In the genomic region with DNA sequence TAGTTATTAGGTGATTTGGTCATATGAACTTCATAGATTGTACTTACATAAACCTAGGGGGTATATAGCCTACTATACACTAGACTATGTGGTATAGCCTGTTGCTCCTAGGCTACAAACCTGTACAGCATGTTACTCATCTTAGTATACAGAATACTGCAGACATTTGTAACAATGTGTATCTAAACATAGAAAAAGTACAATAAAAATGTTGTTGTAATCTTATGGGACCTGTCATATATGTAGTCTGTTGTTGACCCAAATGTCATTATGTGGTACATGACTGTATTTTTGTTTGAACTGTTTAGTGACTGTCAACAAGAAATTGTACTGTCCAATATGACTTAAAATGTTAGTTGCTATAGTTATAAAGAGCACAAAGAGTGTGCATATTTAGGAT, we compare ENCODE assay signal across 19 cellular contexts.
"Had no signal": no experiment of that assay in that cellular context is flagged by ENCODE, and none has a peak within 500 bp of the region (broad histone marks: within the 10 kb centered on the region; RNA-seq: fewer than 3 reads in every experiment).

No MANE protein-coding gene starts in this region.

- H3K4me3 ChIP-seq: colonic mucosa, esophagus squamous epithelium, hepatocyte, left lung, pancreas, transverse colon, vagina had no signal

- H3K36me3 ChIP-seq: colonic mucosa, left lung, pancreas, vagina had no signal

- H3K27ac ChIP-seq: colonic mucosa, esophagus squamous epithelium, hepatocyte, left lung, pancreas, transverse colon, vagina, WERI-Rb-1 had no signal

- H3K27me3 ChIP-seq: colonic mucosa, esophagus squamous epithelium, hepatocyte, left lung, pancreas, transverse colon, vagina had no signal

- DNase-seq: activated CD4-positive, alpha-beta T cell treated with anti-CD3 and anti-CD28 coated beads, Interleukin-2, amount 50 U/mL, for 1 hour; activated effector memory CD4-positive, alpha-beta T cell treated with anti-CD3 and anti-CD28 coated beads, Interleukin-2, amount 50 U/mL, for 16 hours; caudate nucleus; colonic mucosa; esophagus squamous epithelium; kidney; left lung; mammary epithelial cell; naive thymus-derived CD4-positive, alpha-beta T cell; pancreas; stimulated activated CD4-positive, alpha-beta T cell treated with anti-CD3 and anti-CD28 coated beads, Interleukin-12 subunit alpha, Interleukin-12 subunit beta, amount 100 ng/mL, for 4 hours; stimulated activated CD4-positive, alpha-beta T cell treated with anti-CD3 and anti-CD28 coated beads, Interleukin-2, amount 100 ng/mL, for 24 hours; substantia nigra; T-helper 17 cell; transverse colon; WERI-Rb-1 had no signal

- FAIRE-seq: pancreas had no signal

- ATAC-seq: left lung; naive thymus-derived CD4-positive, alpha-beta T cell; stimulated activated memory B cell treated with anti-CD40 and anti-IgM and Interleukin-4, amounts not matched to agents 10 μg/mL and 1 μg/mL and 100 μg/mL, for 72 hours; T-helper 17 cell had no signal

- H3K9me3 ChIP-seq: colonic mucosa, esophagus squamous epithelium, left lung, pancreas, transverse colon, vagina had no signal
